8 cellular contexts compared by ENCODE assay signal in the genomic region with DNA sequence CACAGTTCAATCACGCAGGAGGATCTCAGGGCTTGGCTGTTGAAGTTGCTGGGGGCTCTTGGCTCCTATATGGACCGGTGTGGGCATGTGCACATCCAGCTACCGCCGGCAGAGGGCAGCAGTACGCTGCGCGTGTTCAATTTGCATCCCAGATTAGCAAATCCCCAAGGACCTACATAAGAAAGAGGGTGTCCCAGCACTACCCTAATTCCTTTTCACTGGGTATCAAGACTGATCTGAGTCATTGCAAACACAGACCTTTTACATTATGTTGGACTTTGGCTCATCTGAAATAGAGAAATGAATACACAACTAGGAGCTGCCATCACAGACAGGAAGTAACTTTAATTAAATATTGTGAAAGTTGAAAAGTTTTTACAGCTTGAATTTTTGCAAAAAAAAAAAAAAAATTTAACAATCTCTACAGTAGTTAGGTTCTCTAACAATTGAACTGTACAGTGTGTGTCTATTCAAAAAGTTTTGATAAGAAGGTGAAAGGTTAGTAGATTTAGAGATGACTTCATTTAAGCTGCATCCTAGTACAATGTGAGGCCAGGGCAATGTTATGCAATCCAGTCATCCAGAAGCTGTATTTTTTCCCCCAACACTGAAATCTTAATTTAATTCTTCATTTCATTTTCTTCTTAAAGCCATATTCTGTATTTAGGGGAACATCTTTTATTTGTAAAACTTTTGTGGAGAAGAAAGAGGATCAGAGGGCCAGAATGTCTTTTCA.
DNase-seq lines count a peak whose midpoint lies in the region; TF ChIP-seq lines count a peak whose summit lies in the region.

No MANE protein-coding gene starts in this region.

- H3K4me1 Mint-ChIP-seq in progenitor cell of endocrine pancreas (ENCODE audit: low read depth): peaks cover 19% of the 10 kb centered on the region

- H3K27me3 Mint-ChIP-seq in progenitor cell of endocrine pancreas: peaks cover 27% of the 10 kb centered on the region

- H3K4me3 Mint-ChIP-seq in progenitor cell of endocrine pancreas (ENCODE audit: low read depth): no peak overlapping the region

- H3K9me3 Mint-ChIP-seq in progenitor cell of endocrine pancreas (ENCODE audit: low read depth): no peaks in the 10 kb centered on the region

- H2AFZ ChIP-seq in GM23248: no peak overlapping the region

- no peaks in the 10 kb centered on the region for H3K36me3 Mint-ChIP-seq in progenitor cell of endocrine pancreas (ENCODE audit: insufficient read depth)

- no peak overlapping the region for H3K9ac ChIP-seq in GM23248

- peak overlapping the region; percentile 7; the same call in 1 of the 2 replicates for H3K27ac ChIP-seq in GM23248
- peak overlapping the region; percentile 30 to 64 for H3K27ac ChIP-seq in uterus

- no peaks in the 10 kb centered on the region for H4K20me1 ChIP-seq in GM23248 (ENCODE audit: insufficient read depth)

- DNase-seq in GM03348 (ENCODE audit: low spot score) (peak; percentile 82), GM23248 (peak; percentile 92), Kasumi-1 (lab: John Stamatoyannopoulos, UW) (peak; percentile 32 to 39), SK-N-DZ (ENCODE audit: low spot score) (peak; percentile 79), head of caudate nucleus (peak; percentile 21 to 93 (median 80)), progenitor cell of endocrine pancreas (ENCODE audit: low spot score, unreplicated experiment) (peak; percentile 68), uterus (peak; percentile 76 to 80)
- peak; percentile 69 for DNase-seq in activated naive CD4-positive, alpha-beta T cell treated with Interleukin-2 at 50 U/mL for 16 hours

- H3K9me2 ChIP-seq in GM23248 (ENCODE audit: insufficient read depth): no peaks in the 10 kb centered on the region

- H3K4me3 ChIP-seq in GM23248 (no peak overlapping the region), uterus (no peak overlapping the region)

- H3K4me2 ChIP-seq in GM23248 (ENCODE audit: unreplicated experiment): peak overlapping the region; percentile 34

- WGBS in GM23248 (ENCODE audit: low coverage in 1 of 2, low lambda C conversion rate in 2 of 2, missing lambda C conversion rate in 2 of 2), 2 experiments: 2% methylated on average over 7 of the region's 7 CpGs

- TF ChIP-seq CTCF in progenitor cell of endocrine pancreas (IDR thresholded peaks at IDR 0.05; ENCODE audit: unreplicated experiment) (peak; percentile 98), uterus (IDR thresholded peaks at IDR 0.05) (peak; percentile 92 to 97 (median 95))

- no peak for TF ChIP-seq POLR2A in uterus (IDR thresholded peaks at IDR 0.05)

- in situ Hi-C loops in GM23248 (cut with MboI): loop anchor here (10.0 kb wide), 1 partner anchor 521 kb away; no protein-coding TSS in a partner anchor

- no peak overlapping the region for H3K27ac Mint-ChIP-seq in progenitor cell of endocrine pancreas

- H3K79me2 ChIP-seq in GM23248 (ENCODE audit: insufficient read depth): no peaks in the 10 kb centered on the region

- no peaks in the 10 kb centered on the region for H3K9me3 ChIP-seq in GM23248 (ENCODE audit: low read depth)
- no peaks in the 10 kb centered on the region for H3K9me3 ChIP-seq in uterus

- intact Hi-C loops in head of caudate nucleus (cut with DNase I) (loop anchor here (5.0 kb wide), 1 partner anchor 412 kb away; no protein-coding TSS in a partner anchor), uterus (cut with DNase I; ENCODE audit: low total_unique reads) (loop anchor here (5.0 to 10.0 kb wide), 2 partner anchors 407 to 521 kb away; no protein-coding TSS in a partner anchor)

- H3K36me3 ChIP-seq in GM23248 (ENCODE audit: low read depth): no peaks in the 10 kb centered on the region
- no peaks in the 10 kb centered on the region for H3K36me3 ChIP-seq in uterus

- H3F3A ChIP-seq in GM23248 (ENCODE audit: insufficient read depth): peaks cover 29% of the 10 kb centered on the region

- no peaks in the 10 kb centered on the region for H3K27me3 ChIP-seq in GM23248 (replicated peaks; ENCODE audit: insufficient read depth)
- H3K27me3 ChIP-seq in uterus: no peaks in the 10 kb centered on the region

- peaks cover 54% of the 10 kb centered on the region for H3K4me1 ChIP-seq in GM23248 (ENCODE audit: insufficient read depth)
- H3K4me1 ChIP-seq in uterus: peaks cover 6 to 15% of the 10 kb centered on the region in 2 donors

Comparison
In these comparisons a context has a peak if more than half of its experiments do, and no peak if none do; other contexts are left out.
1. DNase-seq: peak in every context shown above with its lines; median percentile 92 in GM23248; 82 in GM03348; 80 in head of caudate nucleus; 79 in SK-N-DZ; 78 in uterus; 69 in activated naive CD4-positive, alpha-beta T cell treated with Interleukin-2 at 50 U/mL for 16 hours; 68 in progenitor cell of endocrine pancreas; 36 in Kasumi-1.